Comparison of ENCODE assay signal across 22 cellular contexts in the genomic region with DNA sequence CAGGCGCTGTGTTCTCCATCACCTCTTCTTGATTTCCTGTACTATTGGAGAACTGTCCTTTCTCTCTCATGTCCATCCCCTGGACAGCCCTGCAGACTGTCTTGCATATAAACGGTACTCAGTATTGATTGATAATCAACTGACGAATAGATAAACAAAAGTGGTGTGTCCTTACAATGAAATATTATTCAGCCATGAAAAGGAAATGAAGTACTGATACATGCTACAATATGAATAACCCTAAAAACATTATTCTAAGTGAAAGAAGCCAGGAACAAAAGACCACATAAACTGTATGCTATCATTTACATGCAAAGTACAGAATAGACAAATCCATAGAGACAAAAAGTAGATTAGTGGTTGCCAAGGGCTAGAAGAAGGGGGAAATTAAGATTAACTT.
DNase-seq lines count a peak whose midpoint lies in the region; ATAC-seq, FAIRE-seq and TF ChIP-seq lines count a peak whose summit lies in the region.
"Had no signal": no experiment of that assay in that cellular context is flagged by ENCODE, and none has a peak within 500 bp of the region (broad histone marks: within the 10 kb centered on the region; RNA-seq: fewer than 3 reads in every experiment).

No MANE protein-coding gene starts in this region.

- intact Hi-C loops in K562 (cut with micrococcal nuclease): no loop called here
- intact Hi-C loops in ovary (cut with DNase I): no loop called here

- in situ Hi-C loops in K562 (cut with MboI): no loop called here

- no peak overlapping the region for H2BK120ac ChIP-seq in trophoblast cell (ENCODE audit: insufficient read depth, low read length, poor library complexity)

- no peak overlapping the region for H3K18ac ChIP-seq in trophoblast cell (ENCODE audit: low read length)

- peak overlapping the region; percentile 28 for H4K91ac ChIP-seq in trophoblast cell (ENCODE audit: low read depth, low read length)

- no peak overlapping the region for H3K4me3 ChIP-seq in Karpas-422 (ENCODE audit: low read length)
- H3K4me3 ChIP-seq in K562: no peak overlapping the region
- no peak overlapping the region for H3K4me3 ChIP-seq in trophoblast cell (ENCODE audit: low read depth, low read length)
- no peak overlapping the region for H3K4me3 ChIP-seq in ovary
- H3K4me3 ChIP-seq: A549; BLaER1 treated with 17β-estradiol and CSF1 and Interleukin-3, amounts not matched to agents 10 nM and 100 nM had no signal

- no peak for TF ChIP-seq CTCF in K562 (IDR thresholded peaks at IDR 0.05 in 2 of 3, conservative IDR thresholded peaks at IDR 0.05 in 1 of 3; ENCODE audit: insufficient read depth in 2 of 3, low read depth in 1 of 3, low read length in 3 of 3)
- TF ChIP-seq CTCF in ovary (IDR thresholded peaks at IDR 0.05): no peak

- no peak overlapping the region for H3K14ac ChIP-seq in trophoblast cell (ENCODE audit: low read length)

- no TSS peak for BruUV-seq in K562 (replicated peaks; lab: Mats Ljungman, UMichigan)

- no peaks in the 10 kb centered on the region for H3K9me2 ChIP-seq in Karpas-422 (replicated peaks; ENCODE audit: insufficient read depth, low read length)

- H2BK5ac ChIP-seq in trophoblast cell (ENCODE audit: low read depth, low read length, poor library complexity): no peak overlapping the region

- H3K4me1 ChIP-seq in Karpas-422 (ENCODE audit: low read length) (peaks cover 76% of the 10 kb centered on the region), K562 (replicated peaks in 1 of 2; ENCODE audit: control insufficient read depth in 2 of 2, insufficient read depth in 2 of 2, low read length in 2 of 2) (peaks cover 16 to 39% of the 10 kb centered on the region in 2 experiments), trophoblast cell (ENCODE audit: control insufficient read depth in 1 of 2, insufficient read depth in 2 of 2, low read length in 2 of 2) (peaks cover 14 to 23% of the 10 kb centered on the region in 2 experiments), ovary (ENCODE audit: insufficient read depth) (no peaks in the 10 kb centered on the region)
- H3K4me1 ChIP-seq: Caco-2 had no signal

- FAIRE-seq in GM12891 (lab: Jason Lieb, UNC) (peak; percentile 13), K562 (lab: Jason Lieb, UNC) (no peak)
- FAIRE-seq: A549, D721Med, G401.6, GM19239 had no signal

- POLR2A ChIA-PET in K562 (lab: Yijun Ruan, JAX): no interaction called here

- H3K9me3 ChIP-seq in Karpas-422 (ENCODE audit: low read length) (no peaks in the 10 kb centered on the region), K562 (replicated peaks; ENCODE audit: control insufficient read depth, insufficient read depth, low read depth, low read length) (no peaks in the 10 kb centered on the region), trophoblast cell (ENCODE audit: insufficient read depth, low read depth, low read length) (no peaks in the 10 kb centered on the region), ovary (no peaks in the 10 kb centered on the region)
- H3K9me3 ChIP-seq: A549; BLaER1 treated with 17β-estradiol and CSF1 and Interleukin-3, amounts not matched to agents 10 nM and 100 nM; Caco-2 had no signal

- DNase-seq in GM12891 (ENCODE audit: insufficient read length, low spot score): no peak
- no peak for DNase-seq in Karpas-422
- DNase-seq in K562 (ENCODE audit: extremely low read depth in 1 of 4, low spot score in 3 of 4): no peak
- no peak for DNase-seq in trophoblast cell
- no peak for DNase-seq in ovary
- DNase-seq in erythroblast (lab: John Stamatoyannopoulos, UW): no peak
- no peak for DNase-seq in activated gamma-delta T cell (lab: John Stamatoyannopoulos, UW)
- DNase-seq: AML-193; Caco-2; Calu3; CD4-positive, alpha-beta T cell; CD8-positive, alpha-beta T cell; DMS79 treated with DMSO at 0.1 percent for 48 hours; GF-D8 had no signal

- ATAC-seq in K562 (no peak), GM21515 (IDR thresholded peaks at IDR 0.05; ENCODE audit: unreplicated experiment) (no peak)
- ATAC-seq: A549; CD8-positive, alpha-beta T cell had no signal

- no peak for TF ChIP-seq RAD21 in K562 (CRISPR knock-in tag; conservative IDR thresholded peaks at IDR 0.05 in 1 of 2, IDR thresholded peaks at IDR 0.05 in 1 of 2)

- H3K27ac ChIP-seq in Karpas-422 (ENCODE audit: low read length) (no peak overlapping the region), K562 (ENCODE audit: extremely low read depth, low read depth, low read length) (no peak overlapping the region), trophoblast cell (ENCODE audit: low read depth, low read length) (no peak overlapping the region), ovary (no peak overlapping the region)
- H3K27ac ChIP-seq: 22Rv1; A549; BLaER1 treated with 17β-estradiol and CSF1 and Interleukin-3, amounts not matched to agents 10 nM and 100 nM; C4-2B had no signal

- no peak overlapping the region for H3K9ac ChIP-seq in Karpas-422 (ENCODE audit: low read length)
- no peak overlapping the region for H3K9ac ChIP-seq in K562 (ENCODE audit: insufficient read depth in 1 of 2, low read depth in 2 of 2, low read length in 2 of 2)
- H3K9ac ChIP-seq in trophoblast cell (ENCODE audit: low read length): no peak overlapping the region
- H3K9ac ChIP-seq: BLaER1 treated with 17β-estradiol and CSF1 and Interleukin-3, amounts not matched to agents 10 nM and 100 nM had no signal

- H4K20me1 ChIP-seq in Karpas-422 (ENCODE audit: insufficient read depth, low read depth, low read length): no peaks in the 10 kb centered on the region
- no peaks in the 10 kb centered on the region for H4K20me1 ChIP-seq in K562 (replicated peaks; ENCODE audit: control insufficient read depth, insufficient read depth, low read length)
- H4K20me1 ChIP-seq: BLaER1 treated with 17β-estradiol and CSF1 and Interleukin-3, amounts not matched to agents 10 nM and 100 nM had no signal

- no peak overlapping the region for H2BK12ac ChIP-seq in trophoblast cell (ENCODE audit: low read length)

- no peak overlapping the region for H4K12ac ChIP-seq in trophoblast cell (ENCODE audit: low read depth, low read length)

- H4K8ac ChIP-seq in trophoblast cell (ENCODE audit: low read depth, low read length): no peak overlapping the region

- H2AK5ac ChIP-seq in trophoblast cell (ENCODE audit: low read length): no peak overlapping the region

- H3K79me1 ChIP-seq in trophoblast cell (ENCODE audit: low read length): peaks cover 13% of the 10 kb centered on the region

- CTCF ChIA-PET in K562 (lab: Yijun Ruan, JAX; ENCODE audit: low intra/inter-chr PET ratio): no interaction called here

- no peaks in the 10 kb centered on the region for H3K36me3 ChIP-seq in Karpas-422 (ENCODE audit: insufficient read depth, low read length)
- H3K36me3 ChIP-seq in K562 (ENCODE audit: control insufficient read depth, insufficient read depth, low read length): no peaks in the 10 kb centered on the region
- H3K36me3 ChIP-seq in trophoblast cell (ENCODE audit: control insufficient read depth in 1 of 2, insufficient read depth in 2 of 2, low read length in 2 of 2): no peaks in the 10 kb centered on the region
- no peaks in the 10 kb centered on the region for H3K36me3 ChIP-seq in ovary
- H3K36me3 ChIP-seq: BLaER1 treated with 17β-estradiol and CSF1 and Interleukin-3, amounts not matched to agents 10 nM and 100 nM had no signal

- H3K4ac ChIP-seq in trophoblast cell (ENCODE audit: low read depth, low read length): no peak overlapping the region

- TF ChIP-seq POLR2A in GM12891 (IDR thresholded peaks at IDR 0.05; ENCODE audit: low read depth, low read length) (no peak), K562 (conservative IDR thresholded peaks at IDR 0.05) (no peak), ovary (IDR thresholded peaks at IDR 0.05) (no peak), erythroblast (IDR thresholded peaks at IDR 0.05; ENCODE audit: low read length) (no peak)

- TF ChIP-seq EP300 in K562 (IDR thresholded peaks at IDR 0.05; ENCODE audit: low read length) (no peak), ovary (IDR thresholded peaks at IDR 0.05) (no peak)

- no peaks in the 10 kb centered on the region for H3K9me1 ChIP-seq in K562 (ENCODE audit: control insufficient read depth, insufficient read depth, low read length)

- H3K79me2 ChIP-seq in Karpas-422 (ENCODE audit: low read length) (no peaks in the 10 kb centered on the region), K562 (ENCODE audit: control insufficient read depth, insufficient read depth, low read length) (no peaks in the 10 kb centered on the region), trophoblast cell (ENCODE audit: control insufficient read depth, insufficient read depth, low read length, poor library complexity) (no peaks in the 10 kb centered on the region)

- H3K23ac ChIP-seq in trophoblast cell (ENCODE audit: low read length): no peak overlapping the region

- 48% methylated on average over 3 of the region's 3 CpGs for WGBS in K562 (ENCODE audit: insufficient coverage, low coverage, missing lambda C conversion rate)
- no CpG with 5 or more reads among the region's 3 CpGs for WGBS in trophoblast cell (ENCODE audit: extremely low coverage, insufficient coverage, insufficient read length)
- WGBS in ovary, 3 donors: 93 to 96% (median 95%) methylated on average over 3 of the region's 3 CpGs

- H3K27me3 ChIP-seq in Karpas-422 (ENCODE audit: low read length) (no peaks in the 10 kb centered on the region), K562 (ENCODE audit: control insufficient read depth in 2 of 2, insufficient read depth in 2 of 2, low read length in 2 of 2) (peaks cover 0 to 4% of the 10 kb centered on the region in 2 experiments; a peak in 1 of 5 replicates), trophoblast cell (ENCODE audit: insufficient read depth, low read length) (no peaks in the 10 kb centered on the region), ovary (no peaks in the 10 kb centered on the region)
- H3K27me3 ChIP-seq: BLaER1 treated with 17β-estradiol and CSF1 and Interleukin-3, amounts not matched to agents 10 nM and 100 nM had no signal

- H2AFZ ChIP-seq in Karpas-422 (ENCODE audit: low read length) (no peak overlapping the region), K562 (ENCODE audit: low read depth, low read length) (no peak overlapping the region), trophoblast cell (ENCODE audit: insufficient read depth, low read length, poor library complexity) (no peak overlapping the region)

- H3K4me2 ChIP-seq in Karpas-422 (ENCODE audit: low read depth, low read length, poor library complexity, severe bottlenecking): peak overlapping the region; percentile 39
- no peak overlapping the region for H3K4me2 ChIP-seq in K562 (ENCODE audit: insufficient read depth, low read length)
- H3K4me2 ChIP-seq in trophoblast cell (ENCODE audit: low read length): no peak overlapping the region
- H3K4me2 ChIP-seq: A549; BLaER1 treated with 17β-estradiol and CSF1 and Interleukin-3, amounts not matched to agents 10 nM and 100 nM had no signal

TF ChIP-seq in GM12891, 5 proteins besides CTCF, POLR2A, EP300 and RAD21 (continues in another document):
- TF ChIP-seq POLR2AphosphoS5 (IDR thresholded peaks at IDR 0.05; ENCODE audit: low read depth, low read length): no peak
- TF ChIP-seq SPI1 (IDR thresholded peaks at IDR 0.05; ENCODE audit: low read depth, low read length): no peak
- no peak for TF ChIP-seq PAX5 (IDR thresholded peaks at IDR 0.05; ENCODE audit: insufficient read depth, low read length, severe bottlenecking)

TF ChIP-seq in K562, 482 proteins besides CTCF, POLR2A, EP300 and RAD21:
- TF ChIP-seq ZNF146 (CRISPR knock-in tag; IDR thresholded peaks at IDR 0.05; ENCODE audit: unreplicated experiment) (peak; percentile 22), ZNF24 (IDR thresholded peaks at IDR 0.05) (peak; percentile 17; the same call in 1 of the 2 replicates), NR3C1 (CRISPR knock-in tag; IDR thresholded peaks at IDR 0.05) (no peak), ZNF77 (CRISPR knock-in tag; IDR thresholded peaks at IDR 0.05) (no peak)
